26 cellular contexts compared by ENCODE assay signal in genomic region chr2:174516495-174517378, GRCh38. TPM values are rescaled to one million over a fixed set of nuclear protein-coding genes. Genes with fewer than 3 reads are reported as not detected.
DNase-seq lines count a peak whose midpoint lies in the region; ATAC-seq, FAIRE-seq and TF ChIP-seq lines count a peak whose summit lies in the region.
"Had no signal": no experiment of that assay in that cellular context is flagged by ENCODE, and none has a peak within 500 bp of the region (broad histone marks: within the 10 kb centered on the region; RNA-seq: fewer than 3 reads in every experiment).

No MANE protein-coding gene starts in this region.

- peak; percentile 83 for FAIRE-seq in GM12891 (lab: Jason Lieb, UNC)
- FAIRE-seq: H54, keratinocyte had no signal

- TF ChIP-seq CTCF in heart left ventricle (IDR thresholded peaks at IDR 0.05) (no peak), type B pancreatic cell (conservative IDR thresholded peaks at IDR 0.05) (no peak)

- TF ChIP-seq POLR2A in GM12891 (IDR thresholded peaks at IDR 0.05; ENCODE audit: low read depth, low read length) = no peak
- no peak for TF ChIP-seq POLR2A in heart left ventricle (IDR thresholded peaks at IDR 0.05)

- no peaks in the 10 kb centered on the region for H3K27me3 ChIP-seq in heart left ventricle
- H3K27me3 ChIP-seq: adrenal gland had no signal

- intact Hi-C loops in heart left ventricle (cut with DNase I) = no loop called here

- no peaks in the 10 kb centered on the region for H3K4me1 ChIP-seq in heart left ventricle
- H3K4me1 ChIP-seq: adrenal gland had no signal

- H3K27me3 Mint-ChIP-seq in T-helper 17 cell = no peaks in the 10 kb centered on the region
- peaks cover 0 to 5% (median 0%) of the 10 kb centered on the region in 3 donors for H3K27me3 Mint-ChIP-seq in naive B cell
- peaks cover 12% of the 10 kb centered on the region for H3K27me3 Mint-ChIP-seq in type B pancreatic cell

- H3K27ac Mint-ChIP-seq in T-helper 17 cell (peak overlapping the region; percentile 78), naive B cell (peak overlapping the region; percentile 10 to 79 (median 35)), type B pancreatic cell (no peak overlapping the region)
- H3K27ac Mint-ChIP-seq: activated CD8-positive, alpha-beta T cell treated with anti-CD3 and anti-CD28 coated beads, Interleukin-2, amount 10 ng/mL, durations not matched to agents 7 days and 5 days had no signal

- peaks cover 0 to 8% (median 4%) of the 10 kb centered on the region in 7 donors for H3K9me3 Mint-ChIP-seq in naive B cell
- peaks cover 8% of the 10 kb centered on the region for H3K9me3 Mint-ChIP-seq in type B pancreatic cell

- ATAC-seq in HG02885 (IDR thresholded peaks at IDR 0.05; ENCODE audit: poor library complexity, unreplicated experiment) = peak; percentile 42
- ATAC-seq in T-helper 17 cell = no peak
- peak; percentile 80 to 82 for ATAC-seq in naive B cell (ENCODE audit: low read depth in 2 of 2)
- ATAC-seq in heart left ventricle = no peak
- ATAC-seq in HG03280 (IDR thresholded peaks at IDR 0.05; ENCODE audit: unreplicated experiment) = no peak
- ATAC-seq: activated CD8-positive, alpha-beta T cell treated with anti-CD3 and anti-CD28 coated beads, Interleukin-2, amount 10 ng/mL, durations not matched to agents 7 days and 5 days had no signal

- H3K27ac ChIP-seq in heart left ventricle = peak overlapping the region in 1 of 12 donors; percentile 3
- H3K27ac ChIP-seq: adrenal gland, neutrophil, thoracic aorta had no signal

- no peak overlapping the region for H3K4me3 ChIP-seq in heart left ventricle
- H3K4me3 ChIP-seq: adrenal gland, lung, skin epidermis, thoracic aorta had no signal

- no peaks in the 10 kb centered on the region for H3K9me3 ChIP-seq in T-helper 17 cell (ENCODE audit: control insufficient read depth, low read length, poor library complexity, severe bottlenecking)
- H3K9me3 ChIP-seq in heart left ventricle = peaks cover 0 to 3% (median 0%) of the 10 kb centered on the region in 12 donors
- H3K9me3 ChIP-seq: adrenal gland, neutrophil, SK-N-SH, thoracic aorta had no signal

- 80 to 82% (median 82%) methylated on average over 5 of the region's 5 CpGs for WGBS in heart left ventricle, 4 donors

- DNase-seq in GM12891 (ENCODE audit: insufficient read length, low spot score) (no peak), T-helper 17 cell (no peak), naive B cell (peak; percentile 7), heart left ventricle (no peak), HK-2 (ENCODE audit: unreplicated experiment) (no peak), type B pancreatic cell (ENCODE audit: extremely low spot score, unreplicated experiment) (no peak)
- DNase-seq: activated CD4-positive, alpha-beta T cell treated with anti-CD3 and anti-CD28 coated beads for 1 hour; activated CD8-positive, alpha-beta T cell treated with anti-CD3 and anti-CD28 coated beads, Interleukin-2, amount 10 ng/mL, durations not matched to agents 7 days and 5 days; activated gamma-delta T cell treated with Interleukin-2 at 50 U/mL for 16 hours; adrenal gland; GF-D8; KBM-7; NCI-H1092 treated with DMSO at 0.1 percent for 48 hours; NCI-H2081 treated with DMSO at 0.1 percent for 48 hours; SK-N-SH; stimulated activated CD4-positive, alpha-beta T cell treated with anti-CD3 and anti-CD28 coated beads, Interleukin-2, amount 100 ng/mL, for 24 hours; stimulated activated naive CD4-positive, alpha-beta T cell; T1000 had no signal

- H3K4me3 Mint-ChIP-seq in T-helper 17 cell (no peak overlapping the region), naive B cell (peak overlapping the region in 6 of 8 donors; percentile 2 to 50 (median 25)), type B pancreatic cell (no peak overlapping the region)
- H3K4me3 Mint-ChIP-seq: activated CD8-positive, alpha-beta T cell treated with anti-CD3 and anti-CD28 coated beads, Interleukin-2, amount 10 ng/mL, durations not matched to agents 7 days and 5 days had no signal

- no peaks in the 10 kb centered on the region for H3K36me3 ChIP-seq in heart left ventricle
- H3K36me3 ChIP-seq: adrenal gland, neutrophil, thoracic aorta had no signal

- H3K36me3 Mint-ChIP-seq in T-helper 17 cell (ENCODE audit: low read depth) (peaks cover 7% of the 10 kb centered on the region), naive B cell (peaks cover 0 to 2% of the 10 kb centered on the region in 2 donors), type B pancreatic cell (peaks cover 4% of the 10 kb centered on the region)

- H3K4me1 Mint-ChIP-seq in T-helper 17 cell (peaks cover 22% of the 10 kb centered on the region), naive B cell (peaks cover 9 to 19% (median 12%) of the 10 kb centered on the region in 3 donors), type B pancreatic cell (ENCODE audit: unreplicated experiment) (no peaks in the 10 kb centered on the region)

TF ChIP-seq in GM12891, 5 proteins besides CTCF, POLR2A, EP300 and RAD21:
- TF ChIP-seq SPI1 (IDR thresholded peaks at IDR 0.05; ENCODE audit: low read depth, low read length) = 0 out of 2 replicates have a peak, but pooled peaks have one; percentile 10
- TF ChIP-seq POLR2AphosphoS5 (IDR thresholded peaks at IDR 0.05; ENCODE audit: low read depth, low read length) = no peak

RNA-seq across cellular contexts. Expression of gene GPR155, which starts 29.9 kb away (rescaled TPM):
- 0.55 TPM for polyA plus RNA-seq in GM12891 (2012; ENCODE audit: low read depth, missing spikeins)
- 10 to 100 TPM; 14.0 to 16.7 TPM for total RNA-seq in T-helper 17 cell
- polyA plus RNA-seq in naive B cell (ENCODE audit: low read depth in 6 of 6) = 1 to 10 TPM; 1.9 to 6.5 (median 4.1) TPM
- total RNA-seq in heart left ventricle = 10 to 100 TPM; 13.7 to 21.3 (median 16.3) TPM
- 1 to 10 TPM; 3.5 to 6.5 TPM for polyA plus RNA-seq in heart left ventricle
- 1.6 and 6.2 TPM in 2 replicates for total RNA-seq in type B pancreatic cell (ENCODE audit: low replicate concordance)

Comparison
In these comparisons a context has a peak if more than half of its experiments do, and no peak if none do; other contexts are left out.
1. ATAC-seq: peak in HG02885 (single experiment) and naive B cell (2 of 2); none in T-helper 17 cell (single experiment), heart left ventricle (0 of 4) and HG03280 (single experiment).
2. H3K4me3 Mint-ChIP-seq: peak in naive B cell (6 of 8); none in T-helper 17 cell (single experiment) and type B pancreatic cell (single experiment).